ENCODE assay signal across 8 cellular contexts in the genomic region with DNA sequence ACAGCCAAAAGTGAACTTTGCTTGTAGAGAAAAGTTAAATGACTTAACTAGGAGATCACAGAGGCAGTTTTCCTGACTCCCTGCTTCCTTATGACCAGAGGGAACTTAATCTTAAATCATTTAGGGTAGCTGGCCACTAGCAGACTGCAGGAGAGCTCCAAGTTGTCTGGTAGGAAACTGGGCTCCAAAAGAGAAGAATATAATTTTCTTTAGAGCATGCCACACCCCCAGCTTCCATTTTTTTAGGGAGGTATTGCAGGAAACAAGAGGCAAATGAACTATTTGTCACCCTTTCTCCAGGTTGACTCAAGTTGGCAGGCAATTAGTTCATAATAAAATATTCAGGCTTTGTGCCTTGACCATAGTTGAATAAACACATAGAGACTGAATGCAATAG. TPM values are rescaled to one million over a fixed set of nuclear protein-coding genes. Genes with fewer than 3 reads are reported as not detected.
DNase-seq lines count a peak whose midpoint lies in the region; ATAC-seq lines count a peak whose summit lies in the region.

No MANE protein-coding gene starts in this region.

- peaks cover 11% of the 10 kb centered on the region for H3K36me3 Mint-ChIP-seq in activated T-helper 1 cell treated with anti-CD3 and anti-CD28 coated beads, Interleukin-12 subunit alpha, Interleukin-12 subunit beta, Interleukin-2, Interleukin-4 antibody, amounts not matched to agents 30 ng/mL and 10 ng/mL and 1 ng/mL, durations not matched to agents 14 hours and 24 hours and 36 hours (ENCODE audit: low read depth)

- H3K27me3 Mint-ChIP-seq in activated T-helper 1 cell treated with anti-CD3 and anti-CD28 coated beads, Interleukin-12 subunit alpha, Interleukin-12 subunit beta, Interleukin-2, Interleukin-4 antibody, amounts not matched to agents 30 ng/mL and 10 ng/mL and 1 ng/mL, durations not matched to agents 14 hours and 24 hours and 36 hours (ENCODE audit: insufficient read depth): no peaks in the 10 kb centered on the region

- no peaks in the 10 kb centered on the region for H3K9me3 ChIP-seq in iPS-20b (ENCODE audit: insufficient read depth, low read depth, low read length)

- H3K27ac ChIP-seq in iPS-20b (ENCODE audit: low read length): no peak overlapping the region
- H3K27ac ChIP-seq in substantia nigra (ENCODE audit: low read depth, low read length, poor library complexity, severe bottlenecking): peak overlapping the region; percentile 40

- 0 out of 2 replicates have a peak, but pooled peaks cover 10% of the 10 kb centered on the region for H3K36me3 ChIP-seq in iPS-20b (ENCODE audit: insufficient read depth, low read depth, low read length)

- peak overlapping the region; percentile 94 for H3K9ac ChIP-seq in iPS-20b (ENCODE audit: low read depth, low read length)

- H3K4me1 Mint-ChIP-seq in activated T-helper 1 cell treated with anti-CD3 and anti-CD28 coated beads, Interleukin-12 subunit alpha, Interleukin-12 subunit beta, Interleukin-2, Interleukin-4 antibody, amounts not matched to agents 30 ng/mL and 10 ng/mL and 1 ng/mL, durations not matched to agents 14 hours and 24 hours and 36 hours (ENCODE audit: low read depth): peaks cover 49% of the 10 kb centered on the region

- no peak for ATAC-seq in GM18867 (IDR thresholded peaks at IDR 0.05; ENCODE audit: unreplicated experiment)

- H3K27me3 ChIP-seq in iPS-20b (ENCODE audit: insufficient read depth, low read length): no peaks in the 10 kb centered on the region

- H3K4me3 Mint-ChIP-seq in activated T-helper 1 cell treated with anti-CD3 and anti-CD28 coated beads, Interleukin-12 subunit alpha, Interleukin-12 subunit beta, Interleukin-2, Interleukin-4 antibody, amounts not matched to agents 30 ng/mL and 10 ng/mL and 1 ng/mL, durations not matched to agents 14 hours and 24 hours and 36 hours: peak overlapping the region; percentile 97

- peak overlapping the region; percentile 97 for H3K27ac Mint-ChIP-seq in activated T-helper 1 cell treated with anti-CD3 and anti-CD28 coated beads, Interleukin-12 subunit alpha, Interleukin-12 subunit beta, Interleukin-2, Interleukin-4 antibody, amounts not matched to agents 30 ng/mL and 10 ng/mL and 1 ng/mL, durations not matched to agents 14 hours and 24 hours and 36 hours

- H3K9me3 Mint-ChIP-seq in activated T-helper 1 cell treated with anti-CD3 and anti-CD28 coated beads, Interleukin-12 subunit alpha, Interleukin-12 subunit beta, Interleukin-2, Interleukin-4 antibody, amounts not matched to agents 30 ng/mL and 10 ng/mL and 1 ng/mL, durations not matched to agents 14 hours and 24 hours and 36 hours: no peaks in the 10 kb centered on the region

- DNase-seq in NCI-H748 (lab: John Stamatoyannopoulos, UW; ENCODE audit: unreplicated experiment): peak; percentile 32
- DNase-seq in NCI-H748 treated with DMSO at 0.1 percent for 48 hours (lab: John Stamatoyannopoulos, UW): no peak
- DNase-seq in activated T-helper 1 cell treated with anti-CD3 and anti-CD28 coated beads, Interleukin-12 subunit alpha, Interleukin-12 subunit beta, Interleukin-2, Interleukin-4 antibody, amounts not matched to agents 30 ng/mL and 10 ng/mL and 1 ng/mL, durations not matched to agents 14 hours and 24 hours and 36 hours (ENCODE audit: low spot score): no peak
- DNase-seq in substantia nigra (lab: John Stamatoyannopoulos, UW): no peak
- no peak for DNase-seq in GDM1 (lab: John Stamatoyannopoulos, UW)
- no peak for DNase-seq in inferior parietal cortex (ENCODE audit: extremely low spot score)

- intact Hi-C loops in activated T-helper 1 cell treated with anti-CD3 and anti-CD28 coated beads, Interleukin-12 subunit alpha, Interleukin-12 subunit beta, Interleukin-2, Interleukin-4 antibody, amounts not matched to agents 30 ng/mL and 10 ng/mL and 1 ng/mL, durations not matched to agents 14 hours and 24 hours and 36 hours (cut with micrococcal nuclease): no loop called here

- peaks cover 7% of the 10 kb centered on the region; the same call in 1 of the 2 replicates for H3K4me1 ChIP-seq in iPS-20b (ENCODE audit: insufficient read depth, low read length)

- peak overlapping the region; percentile 94 for H3K4me3 ChIP-seq in iPS-20b (ENCODE audit: low read length)

RNA-seq across cellular contexts. Expression of a gene that starts 2.6 kb away (rescaled TPM):
- 17.1 and 18.0 TPM in 2 replicates for total RNA-seq in activated T-helper 1 cell treated with anti-CD3 and anti-CD28 coated beads, Interleukin-12 subunit alpha, Interleukin-12 subunit beta, Interleukin-2, Interleukin-4 antibody, amounts not matched to agents 30 ng/mL and 10 ng/mL and 1 ng/mL, durations not matched to agents 14 hours and 24 hours and 36 hours

RNA-seq across cellular contexts. Expression of a gene that starts 2.9 kb away (rescaled TPM):
- 13.1 and 15.4 TPM in 2 replicates for total RNA-seq in activated T-helper 1 cell treated with anti-CD3 and anti-CD28 coated beads, Interleukin-12 subunit alpha, Interleukin-12 subunit beta, Interleukin-2, Interleukin-4 antibody, amounts not matched to agents 30 ng/mL and 10 ng/mL and 1 ng/mL, durations not matched to agents 14 hours and 24 hours and 36 hours
